ENCODE assay signal across 9 cellular contexts in the genomic region with DNA sequence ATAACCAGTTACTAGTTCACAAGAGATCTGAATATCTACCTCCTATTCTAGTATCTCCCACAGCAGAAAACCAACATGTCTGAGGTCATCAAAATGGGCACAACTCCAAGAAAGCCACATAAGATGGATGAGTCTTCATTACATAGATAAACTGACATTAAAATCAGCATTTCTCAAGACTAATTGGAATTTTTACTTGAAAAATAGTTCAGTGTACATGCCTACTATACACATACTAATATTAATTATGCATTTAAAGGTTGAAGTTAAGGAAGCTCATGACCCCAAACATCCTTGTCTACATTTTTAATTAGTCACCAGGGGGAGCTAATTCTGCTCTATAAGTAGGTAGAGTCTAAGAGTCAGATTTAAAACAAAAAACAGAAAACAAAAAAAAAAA. TPM values are rescaled to one million over a fixed set of nuclear protein-coding genes. Genes with fewer than 3 reads are reported as not detected.
DNase-seq lines count a peak whose midpoint lies in the region; ATAC-seq, FAIRE-seq and TF ChIP-seq lines count a peak whose summit lies in the region.
"Had no signal": no experiment of that assay in that cellular context is flagged by ENCODE, and none has a peak within 500 bp of the region (broad histone marks: within the 10 kb centered on the region; RNA-seq: fewer than 3 reads in every experiment).

No MANE protein-coding gene starts in this region.

- H3K4me2 ChIP-seq in OCI-LY1 (ENCODE audit: low read length) (no peak overlapping the region), endothelial cell of umbilical vein (ENCODE audit: insufficient read depth, low read length) (no peak overlapping the region)

- H3K4me3 ChIP-seq in cardiac muscle cell (no peak overlapping the region), OCI-LY1 (ENCODE audit: low read depth, low read length, poor library complexity, severe bottlenecking) (no peak overlapping the region), endothelial cell of umbilical vein (replicated peaks in 1 of 3; ENCODE audit: insufficient read depth in 1 of 3, low read depth in 1 of 3, low read length in 3 of 3) (no peak overlapping the region)

- H3K27ac ChIP-seq in cardiac muscle cell (no peak overlapping the region), OCI-LY1 (ENCODE audit: low read depth, low read length, poor library complexity, severe bottlenecking) (no peak overlapping the region), endothelial cell of umbilical vein (ENCODE audit: insufficient read depth, low read depth, low read length) (no peak overlapping the region), caudate nucleus (ENCODE audit: low read depth, low read length) (no peak overlapping the region)

- H3K9me3 ChIP-seq in cardiac muscle cell (ENCODE audit: low read depth) (no peaks in the 10 kb centered on the region), OCI-LY1 (ENCODE audit: low read length) (no peaks in the 10 kb centered on the region), endothelial cell of umbilical vein (replicated peaks; ENCODE audit: control insufficient read depth, insufficient read depth, low read length) (no peaks in the 10 kb centered on the region)

- no peaks in the 10 kb centered on the region for H3K9me2 ChIP-seq in OCI-LY1 (ENCODE audit: low read depth, low read length)

- intact Hi-C loops in Right ventricle myocardium inferior (cut with DNase I): no loop called here
- intact Hi-C loops in endothelial cell of umbilical vein (cut with micrococcal nuclease): loop anchor here (1.0 to 5.0 kb wide), 3 partner anchors 17 to 522 kb away; no protein-coding TSS in a partner anchor

- no peaks in the 10 kb centered on the region for H3K27me3 ChIP-seq in cardiac muscle cell
- no peaks in the 10 kb centered on the region for H3K27me3 ChIP-seq in OCI-LY1 (ENCODE audit: insufficient read depth, low read length)
- H3K27me3 ChIP-seq in endothelial cell of umbilical vein (ENCODE audit: control insufficient read depth in 2 of 2, insufficient read depth in 2 of 2, low read length in 2 of 2): no peaks in the 10 kb centered on the region

- POLR2A ChIA-PET in endothelial cell of umbilical vein (lab: Charles Lee): interaction anchor here (0.9 kb wide), 1 partner anchor 76 kb away, joined by 3 read pairs; no protein-coding TSS in a partner anchor

- no peak for ATAC-seq in Right ventricle myocardium inferior

- CTCF ChIA-PET in endothelial cell of umbilical vein (lab: Charles Lee): interaction anchor here (0.7 to 1.9 kb wide), 15 partner anchors 10 to 766 kb away, joined by 3 to 10 read pairs (median 3); a partner anchor contains a TSS

- H3K36me3 ChIP-seq in cardiac muscle cell (no peaks in the 10 kb centered on the region), OCI-LY1 (ENCODE audit: insufficient read depth, low read length) (no peaks in the 10 kb centered on the region), endothelial cell of umbilical vein (ENCODE audit: control insufficient read depth in 2 of 2, extremely low read depth in 1 of 2, insufficient read depth in 2 of 2, low read length in 2 of 2) (peaks cover 2 to 6% of the 10 kb centered on the region in 2 experiments)

- H3K79me2 ChIP-seq in OCI-LY1 (ENCODE audit: insufficient read depth, low read length) (no peaks in the 10 kb centered on the region), endothelial cell of umbilical vein (ENCODE audit: control insufficient read depth, insufficient read depth, low read length) (peaks cover 40% of the 10 kb centered on the region)

- no peaks in the 10 kb centered on the region for H3K9me1 ChIP-seq in endothelial cell of umbilical vein (replicated peaks; ENCODE audit: control insufficient read depth, extremely low read depth, insufficient read depth, low read length)

- DNase-seq in cardiac muscle cell (ENCODE audit: low read depth in 1 of 2, low spot score in 1 of 2) (peak in 1 of 2 donors; percentile 59), Right ventricle myocardium inferior (ENCODE audit: missing footprints) (no peak), endothelial cell of umbilical vein (ENCODE audit: low read depth, low spot score) (peak; percentile 75), superior temporal gyrus (ENCODE audit: extremely low spot score) (peak; percentile 19), C1 segment of cervical spinal cord (lab: John Stamatoyannopoulos, UW) (no peak), GM19238 (ENCODE audit: insufficient read length, low spot score) (no peak), caudate nucleus (lab: John Stamatoyannopoulos, UW) (no peak)

- H3K9ac ChIP-seq in OCI-LY1 (ENCODE audit: low read length): no peak overlapping the region
- H3K9ac ChIP-seq in endothelial cell of umbilical vein (replicated peaks; ENCODE audit: extremely low read depth, insufficient read depth, low read length): no peak overlapping the region

- no peaks in the 10 kb centered on the region; the same call in 1 of the 2 replicates for H3F3A ChIP-seq in OCI-LY1 (ENCODE audit: insufficient read depth, low read length)

- dilution Hi-C loops in endothelial cell of umbilical vein (cut with MboI; ENCODE audit: extremely low pct_ligation_motif_present, low sequenced_read_pairs): no loop called here

- FAIRE-seq in endothelial cell of umbilical vein (lab: Jason Lieb, UNC): no peak
- FAIRE-seq: TTC549 had no signal

- H2AFZ ChIP-seq in OCI-LY1 (ENCODE audit: low read length) (no peak overlapping the region), endothelial cell of umbilical vein (ENCODE audit: low read depth, low read length) (no peak overlapping the region)

- H4K20me1 ChIP-seq in OCI-LY1 (ENCODE audit: insufficient read depth, low read length) (no peaks in the 10 kb centered on the region), endothelial cell of umbilical vein (replicated peaks; ENCODE audit: control insufficient read depth, extremely low read depth, insufficient read depth, low read length) (peaks cover 6% of the 10 kb centered on the region)

- peak; percentile 33 for TF ChIP-seq CTCF in cardiac muscle cell (IDR thresholded peaks at IDR 0.05; ENCODE audit: low read depth, low read length)
- TF ChIP-seq CTCF in OCI-LY1 (IDR thresholded peaks at IDR 0.05; ENCODE audit: low read length): peak; percentile 72
- TF ChIP-seq CTCF in endothelial cell of umbilical vein (IDR thresholded peaks at IDR 0.05; ENCODE audit: extremely low read depth in 1 of 2, insufficient read depth in 1 of 2, low read depth in 1 of 2, low read length in 2 of 2): peak in 1 of 2 donors; percentile 1

- no TSS peak for BruUV-seq in endothelial cell of umbilical vein (replicated peaks; lab: Mats Ljungman, UMichigan)

- H3K4me1 ChIP-seq in cardiac muscle cell (ENCODE audit: low read depth) (peaks cover 24% of the 10 kb centered on the region), OCI-LY1 (ENCODE audit: insufficient read depth, low read length, severe bottlenecking) (peaks cover 17% of the 10 kb centered on the region), endothelial cell of umbilical vein (ENCODE audit: control insufficient read depth, extremely low read depth, insufficient read depth, low read length) (peaks cover 35% of the 10 kb centered on the region)

- no peak for TF ChIP-seq POLR2A in endothelial cell of umbilical vein (IDR thresholded peaks at IDR 0.05; ENCODE audit: low read depth, low read length)

TF ChIP-seq in endothelial cell of umbilical vein, 7 proteins besides CTCF, POLR2A, EP300 and RAD21:
- TF ChIP-seq JUN (IDR thresholded peaks at IDR 0.05; ENCODE audit: borderline replicate concordance, insufficient read depth, insufficient read length, low read depth): peak; percentile 6
- TF ChIP-seq EZH2 (IDR thresholded peaks at IDR 0.05; ENCODE audit: borderline replicate concordance, low read depth, low read length, severe bottlenecking): no peak
- TF ChIP-seq FOS (IDR thresholded peaks at IDR 0.05; ENCODE audit: borderline replicate concordance, insufficient read depth, low read length): peak; percentile 41

RNA-seq across cellular contexts. Expression of a gene that starts 41.9 kb away (rescaled TPM):
- total RNA-seq in cardiac muscle cell (152 and 442 TPM in 2 replicates), Right ventricle myocardium inferior (29.6 TPM), endothelial cell of umbilical vein (166 and 168 TPM in 2 replicates)
- polyA plus RNA-seq in cardiac muscle cell (34.2 and 47.9 TPM in 2 replicates), endothelial cell of umbilical vein (90.8 and 111 TPM in 2 replicates)
- polyA plus RNA-seq in endothelial cell of umbilical vein (2011; cell fraction: cytosol; rRNA removed): 149 and 168 TPM in 2 replicates
- 253 and 280 TPM in 2 replicates for polyA plus RNA-seq in endothelial cell of umbilical vein (2011; cell fraction: nucleus; rRNA removed)
- 50.5 and 58.7 TPM in 2 replicates for polyA plus RNA-seq in endothelial cell of umbilical vein (2012)
- polyA minus RNA-seq in endothelial cell of umbilical vein: 494 and 502 TPM in 2 replicates
- polyA minus RNA-seq in endothelial cell of umbilical vein (2011; cell fraction: cytosol; rRNA and poly(A)+ RNA removed): not detected
- polyA minus RNA-seq in endothelial cell of umbilical vein (2011; cell fraction: nucleus; rRNA and poly(A)+ RNA removed): 1,104 and 1,171 TPM in 2 replicates

Comparison
In these comparisons a context has a peak if more than half of its experiments do, and no peak if none do; other contexts are left out.
1. DNase-seq: peak in endothelial cell of umbilical vein (single experiment) and superior temporal gyrus (single experiment); none in Right ventricle myocardium inferior (single experiment), C1 segment of cervical spinal cord (0 of 14), GM19238 (single experiment) and caudate nucleus (0 of 61).